ENCODE assay signal across 20 cellular contexts in the genomic region with DNA sequence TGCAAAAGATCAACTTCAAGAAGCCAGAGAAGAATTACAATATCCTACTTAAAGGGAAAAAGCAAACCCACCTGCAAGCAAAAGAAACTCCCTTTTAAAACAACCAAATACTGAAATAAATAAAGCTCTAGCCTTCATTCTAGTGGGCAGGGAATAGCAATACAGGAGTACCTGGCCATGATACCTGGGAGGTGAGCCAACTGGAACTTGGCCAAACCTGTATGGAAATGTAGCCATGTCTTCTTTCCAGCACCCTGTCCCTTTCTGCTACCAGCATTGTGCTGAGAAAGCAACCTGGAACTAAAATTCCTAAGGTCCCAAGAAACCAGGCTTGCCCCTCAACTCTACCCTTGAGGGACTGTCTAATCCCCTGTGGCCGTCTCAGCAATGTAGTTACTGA.
DNase-seq lines count a peak whose midpoint lies in the region; TF ChIP-seq lines count a peak whose summit lies in the region.
"Had no signal": no experiment of that assay in that cellular context is flagged by ENCODE, and none has a peak within 500 bp of the region (broad histone marks: within the 10 kb centered on the region; RNA-seq: fewer than 3 reads in every experiment).

No MANE protein-coding gene starts in this region.

- peak; percentile 19 for DNase-seq in NCI-H1092 treated with DMSO at 0.1 percent for 48 hours (lab: John Stamatoyannopoulos, UW)
- no peak for DNase-seq in NCI-H1092 (lab: John Stamatoyannopoulos, UW)
- DNase-seq in LNCaP clone FGC (ENCODE audit: low read depth): peak; percentile 7
- DNase-seq in NCI-H2196 treated with DMSO at 0.1 percent for 48 hours (lab: John Stamatoyannopoulos, UW; ENCODE audit: unreplicated experiment): peak; percentile 25
- DNase-seq in esophagus muscularis mucosa (ENCODE audit: extremely low spot score): peak; percentile 53
- no peak for DNase-seq in amygdala (lab: John Stamatoyannopoulos, UW)
- DNase-seq in A172 (ENCODE audit: low spot score): no peak
- DNase-seq in brain microvascular endothelial cell: no peak
- DNase-seq: 8988T; activated naive CD4-positive, alpha-beta T cell treated with anti-CD3 and anti-CD28 coated beads, Interleukin-2, amount 50 U/mL, for 16 hours; activated T-cell treated with anti-CD3 and anti-CD28 coated beads, Interleukin-2, amount 50 U/mL, for 72 hours; AML-193; anterior cingulate cortex; central memory CD4-positive, alpha-beta T cell; PC-9; right lobe of liver; SHP77 treated with DMSO at 0.1 percent for 48 hours; stimulated activated naive CD8-positive, alpha-beta T cell treated with anti-CD3 and anti-CD28 coated beads, Interleukin-15, amount 100 ng/mL, for 72 hours had no signal

- no peak for TF ChIP-seq POLR2A in esophagus muscularis mucosa (IDR thresholded peaks at IDR 0.05; ENCODE audit: low read depth)

- H3K27me3 ChIP-seq in esophagus muscularis mucosa (peaks cover 0 to 12% (median 2%) of the 10 kb centered on the region in 4 donors), brain microvascular endothelial cell (replicated peaks) (no peaks in the 10 kb centered on the region)
- H3K27me3 ChIP-seq: right lobe of liver had no signal

- H3K4me3 ChIP-seq in LNCaP clone FGC (ENCODE audit: low read depth, low read length) (no peak overlapping the region), esophagus muscularis mucosa (no peak overlapping the region), brain microvascular endothelial cell (ENCODE audit: low read depth, low read length) (no peak overlapping the region)
- H3K4me3 ChIP-seq: GM23338, PC-9, right lobe of liver had no signal

- 58% methylated on average over 1 of the region's 1 CpG for WGBS in esophagus muscularis mucosa

- no peaks in the 10 kb centered on the region for H3K9me3 ChIP-seq in esophagus muscularis mucosa
- H3K9me3 ChIP-seq: right lobe of liver had no signal

- in situ Hi-C loops in brain microvascular endothelial cell (cut with HindIII; ENCODE audit: low pct_ligation_motif_present, low sequenced_read_pairs): no loop called here

- H3K27ac ChIP-seq in esophagus muscularis mucosa (replicated peaks in 1 of 4) (no peak overlapping the region), brain microvascular endothelial cell (no peak overlapping the region)
- H3K27ac ChIP-seq: epithelial cell of prostate, PC-9, right lobe of liver had no signal

- intact Hi-C loops in esophagus muscularis mucosa (cut with DNase I): no loop called here

- no peak for TF ChIP-seq EP300 in esophagus muscularis mucosa (IDR thresholded peaks at IDR 0.05)

- H3K36me3 ChIP-seq in esophagus muscularis mucosa (no peaks in the 10 kb centered on the region), brain microvascular endothelial cell (replicated peaks) (no peaks in the 10 kb centered on the region)
- H3K36me3 ChIP-seq: right lobe of liver had no signal

- no peaks in the 10 kb centered on the region for H3K4me1 ChIP-seq in esophagus muscularis mucosa
- H3K4me1 ChIP-seq: right lobe of liver had no signal

- no peak for TF ChIP-seq CTCF in LNCaP clone FGC (IDR thresholded peaks at IDR 0.05; ENCODE audit: control insufficient read depth, extremely low read depth, insufficient read depth)
- no peak for TF ChIP-seq CTCF in esophagus muscularis mucosa (IDR thresholded peaks at IDR 0.05)
- TF ChIP-seq CTCF in brain microvascular endothelial cell (IDR thresholded peaks at IDR 0.05; ENCODE audit: low read depth, low read length, missing control alignments): no peak

Comparison
In these comparisons a context has a peak if more than half of its experiments do, and no peak if none do; other contexts are left out.
1. DNase-seq: peak in NCI-H1092 treated with DMSO at 0.1 percent for 48 hours (single experiment), LNCaP clone FGC (single experiment), NCI-H2196 treated with DMSO at 0.1 percent for 48 hours (single experiment) and esophagus muscularis mucosa (single experiment); none in NCI-H1092 (single experiment), amygdala (0 of 56), A172 (single experiment) and brain microvascular endothelial cell (single experiment).